1 cellular context compared by ENCODE assay signal in the genomic region with DNA sequence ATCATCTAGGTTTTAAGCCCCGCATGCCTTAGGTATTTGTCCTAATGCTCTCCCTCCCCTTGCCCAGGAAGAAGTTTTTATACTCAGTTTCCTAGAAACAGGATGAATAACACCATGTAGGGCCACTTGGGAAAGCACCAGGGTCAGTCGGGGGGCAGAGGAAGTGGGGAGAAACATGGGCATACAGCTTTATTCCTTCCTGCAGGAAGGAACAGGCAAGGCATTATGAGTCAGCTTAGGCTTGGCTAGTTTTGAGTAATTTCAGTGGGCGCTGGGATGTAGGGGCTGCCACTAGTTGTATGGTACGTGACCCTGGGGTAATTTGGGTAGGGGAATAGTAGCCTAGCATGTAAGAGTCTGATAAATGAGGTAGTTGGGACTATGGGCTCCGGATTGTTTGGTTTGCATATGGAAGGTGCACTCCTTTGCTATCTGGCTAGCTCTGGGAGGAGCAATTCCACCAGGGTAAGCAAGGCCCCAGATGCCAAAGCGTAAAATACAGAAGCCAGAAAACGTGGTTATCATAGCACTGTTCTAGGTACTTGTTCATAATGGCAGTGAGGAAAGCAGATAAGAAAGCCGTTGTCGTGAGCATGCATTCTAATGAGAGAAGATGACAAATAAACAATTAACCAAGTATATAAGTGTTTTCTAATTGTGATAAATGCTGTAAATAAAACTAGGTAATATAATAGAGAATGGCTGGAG.
TF ChIP-seq lines count a peak whose summit lies in the region.

No MANE protein-coding gene starts in this region.

TF ChIP-seq in K562, 482 proteins besides CTCF, POLR2A, EP300 and RAD21 (continued from another document):
- TF ChIP-seq, protein P1, sequence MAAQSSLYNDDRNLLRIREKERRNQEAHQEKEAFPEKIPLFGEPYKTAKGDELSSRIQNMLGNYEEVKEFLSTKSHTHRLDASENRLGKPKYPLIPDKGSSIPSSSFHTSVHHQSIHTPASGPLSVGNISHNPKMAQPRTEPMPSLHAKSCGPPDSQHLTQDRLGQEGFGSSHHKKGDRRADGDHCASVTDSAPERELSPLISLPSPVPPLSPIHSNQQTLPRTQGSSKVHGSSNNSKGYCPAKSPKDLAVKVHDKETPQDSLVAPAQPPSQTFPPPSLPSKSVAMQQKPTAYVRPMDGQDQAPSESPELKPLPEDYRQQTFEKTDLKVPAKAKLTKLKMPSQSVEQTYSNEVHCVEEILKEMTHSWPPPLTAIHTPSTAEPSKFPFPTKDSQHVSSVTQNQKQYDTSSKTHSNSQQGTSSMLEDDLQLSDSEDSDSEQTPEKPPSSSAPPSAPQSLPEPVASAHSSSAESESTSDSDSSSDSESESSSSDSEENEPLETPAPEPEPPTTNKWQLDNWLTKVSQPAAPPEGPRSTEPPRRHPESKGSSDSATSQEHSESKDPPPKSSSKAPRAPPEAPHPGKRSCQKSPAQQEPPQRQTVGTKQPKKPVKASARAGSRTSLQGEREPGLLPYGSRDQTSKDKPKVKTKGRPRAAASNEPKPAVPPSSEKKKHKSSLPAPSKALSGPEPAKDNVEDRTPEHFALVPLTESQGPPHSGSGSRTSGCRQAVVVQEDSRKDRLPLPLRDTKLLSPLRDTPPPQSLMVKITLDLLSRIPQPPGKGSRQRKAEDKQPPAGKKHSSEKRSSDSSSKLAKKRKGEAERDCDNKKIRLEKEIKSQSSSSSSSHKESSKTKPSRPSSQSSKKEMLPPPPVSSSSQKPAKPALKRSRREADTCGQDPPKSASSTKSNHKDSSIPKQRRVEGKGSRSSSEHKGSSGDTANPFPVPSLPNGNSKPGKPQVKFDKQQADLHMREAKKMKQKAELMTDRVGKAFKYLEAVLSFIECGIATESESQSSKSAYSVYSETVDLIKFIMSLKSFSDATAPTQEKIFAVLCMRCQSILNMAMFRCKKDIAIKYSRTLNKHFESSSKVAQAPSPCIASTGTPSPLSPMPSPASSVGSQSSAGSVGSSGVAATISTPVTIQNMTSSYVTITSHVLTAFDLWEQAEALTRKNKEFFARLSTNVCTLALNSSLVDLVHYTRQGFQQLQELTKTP (IDR thresholded peaks at IDR 0.05; ENCODE audit: low read depth in 1 of 2, partially characterized antibody in 2 of 2), result no peak
- TF ChIP-seq NELFE (IDR thresholded peaks at IDR 0.05; ENCODE audit: insufficient read depth, insufficient read length), result no peak
- TF ChIP-seq, protein P2, sequence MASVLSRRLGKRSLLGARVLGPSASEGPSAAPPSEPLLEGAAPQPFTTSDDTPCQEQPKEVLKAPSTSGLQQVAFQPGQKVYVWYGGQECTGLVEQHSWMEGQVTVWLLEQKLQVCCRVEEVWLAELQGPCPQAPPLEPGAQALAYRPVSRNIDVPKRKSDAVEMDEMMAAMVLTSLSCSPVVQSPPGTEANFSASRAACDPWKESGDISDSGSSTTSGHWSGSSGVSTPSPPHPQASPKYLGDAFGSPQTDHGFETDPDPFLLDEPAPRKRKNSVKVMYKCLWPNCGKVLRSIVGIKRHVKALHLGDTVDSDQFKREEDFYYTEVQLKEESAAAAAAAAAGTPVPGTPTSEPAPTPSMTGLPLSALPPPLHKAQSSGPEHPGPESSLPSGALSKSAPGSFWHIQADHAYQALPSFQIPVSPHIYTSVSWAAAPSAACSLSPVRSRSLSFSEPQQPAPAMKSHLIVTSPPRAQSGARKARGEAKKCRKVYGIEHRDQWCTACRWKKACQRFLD (CRISPR knock-in tag; IDR thresholded peaks at IDR 0.05), result no peak
- no peak for TF ChIP-seq CEBPB (tag; IDR thresholded peaks at IDR 0.05)
- 0 out of 2 replicates have a peak, but pooled peaks have one; percentile 18 for TF ChIP-seq CXXC5 (CRISPR knock-in tag; IDR thresholded peaks at IDR 0.05)
- no peak for TF ChIP-seq ZNF778 (CRISPR knock-in tag; IDR thresholded peaks at IDR 0.05)
- peak; percentile 69 for TF ChIP-seq CBFA2T3 (IDR thresholded peaks at IDR 0.05)
- no peak for TF ChIP-seq RHOXF2B (CRISPR knock-in tag; conservative IDR thresholded peaks at IDR 0.05)
- TF ChIP-seq ZNF79 (CRISPR knock-in tag; IDR thresholded peaks at IDR 0.05; ENCODE audit: low read depth), result no peak
- peak; percentile 3 for TF ChIP-seq DACH1 (IDR thresholded peaks at IDR 0.05; ENCODE audit: partially characterized antibody)
- no peak for TF ChIP-seq ZNF589 (CRISPR knock-in tag; IDR thresholded peaks at IDR 0.05; ENCODE audit: low read depth)
- no peak for TF ChIP-seq KLF6 (CRISPR knock-in tag; IDR thresholded peaks at IDR 0.05; ENCODE audit: borderline replicate concordance)
TF ChIP-seq in K562: peak in this region for 11.
